Comparison of ENCODE assay signal across 1 cellular context in genomic region chr12:52805000-52805399, GRCh38.
TF ChIP-seq lines count a peak whose summit lies in the region.

No MANE protein-coding gene starts in this region.

TF ChIP-seq in SK-N-SH treated with all-trans-retinoic acid at 6 μM for 48 hours, 23 proteins besides CTCF, POLR2A, EP300 and RAD21 (continued from another document):
- no peak for TF ChIP-seq POU6F1 (CRISPR knock-in tag; IDR thresholded peaks at IDR 0.05; ENCODE audit: borderline replicate concordance, low read depth)
- no peak for TF ChIP-seq TCF4 (CRISPR knock-in tag; IDR thresholded peaks at IDR 0.05; ENCODE audit: borderline replicate concordance)
- no peak for TF ChIP-seq ESRRG (CRISPR knock-in tag; IDR thresholded peaks at IDR 0.05)
- TF ChIP-seq CSRNP3 (CRISPR knock-in tag; IDR thresholded peaks at IDR 0.05) = no peak
- TF ChIP-seq ZNF70 (CRISPR knock-in tag; IDR thresholded peaks at IDR 0.05) = no peak
- TF ChIP-seq TOX (CRISPR knock-in tag; IDR thresholded peaks at IDR 0.05; ENCODE audit: borderline replicate concordance) = no peak
